In genomic region chr1:39331647-39332046, GRCh38 we compare ENCODE assay signal across 23 cellular contexts.
DNase-seq lines count a peak whose midpoint lies in the region; ATAC-seq lines count a peak whose summit lies in the region.
"Had no signal": no experiment of that assay in that cellular context is flagged by ENCODE, and none has a peak within 500 bp of the region (broad histone marks: within the 10 kb centered on the region; RNA-seq: fewer than 3 reads in every experiment).

No MANE protein-coding gene starts in this region.

- no peaks in the 10 kb centered on the region for H3K9me3 ChIP-seq in T-helper 17 cell (ENCODE audit: control insufficient read depth, low read length, poor library complexity, severe bottlenecking)
- H3K9me3 ChIP-seq: BLaER1, ovary, right atrium auricular region, SK-N-SH, thyroid gland had no signal

- H3K27ac Mint-ChIP-seq in activated T-cell treated with anti-CD3 and anti-CD28 coated beads, Interleukin-2, amount 50 U/mL, for 72 hours, result peak overlapping the region; percentile 97
- peak overlapping the region; percentile 43 for H3K27ac Mint-ChIP-seq in T-helper 17 cell
- H3K27ac Mint-ChIP-seq: stimulated activated naive B cell treated with anti-CD40 and anti-IgM and Interleukin-4, amounts not matched to agents 10 μg/mL and 1 μg/mL and 100 μg/mL, for 72 hours; WTC11 had no signal

- no peaks in the 10 kb centered on the region for H3K27me3 Mint-ChIP-seq in activated T-cell treated with anti-CD3 and anti-CD28 coated beads, Interleukin-2, amount 50 U/mL, for 72 hours (ENCODE audit: low read depth)
- no peaks in the 10 kb centered on the region for H3K27me3 Mint-ChIP-seq in T-helper 17 cell
- H3K27me3 Mint-ChIP-seq: activated naive CD8-positive, alpha-beta T cell treated with anti-CD3 and anti-CD28 coated beads for 36 hours; naive B cell; stimulated activated naive B cell treated with anti-CD40 and anti-IgM and Interleukin-4, amounts not matched to agents 10 μg/mL and 1 μg/mL and 100 μg/mL, for 72 hours had no signal

- no peaks in the 10 kb centered on the region for H3K9me3 Mint-ChIP-seq in activated T-cell treated with anti-CD3 and anti-CD28 coated beads, Interleukin-2, amount 50 U/mL, for 72 hours
- H3K9me3 Mint-ChIP-seq: activated naive CD8-positive, alpha-beta T cell treated with anti-CD3 and anti-CD28 coated beads for 36 hours; naive B cell; stimulated activated naive B cell treated with anti-CD40 and anti-IgM and Interleukin-4, amounts not matched to agents 10 μg/mL and 1 μg/mL and 100 μg/mL, for 72 hours; WTC11 had no signal

- H3K4me1 Mint-ChIP-seq in activated T-cell treated with anti-CD3 and anti-CD28 coated beads, Interleukin-2, amount 50 U/mL, for 72 hours (ENCODE audit: low read depth), result peaks cover 4% of the 10 kb centered on the region
- H3K4me1 Mint-ChIP-seq in T-helper 17 cell, result peaks cover 33% of the 10 kb centered on the region
- H3K4me1 Mint-ChIP-seq: naive B cell; stimulated activated naive B cell treated with anti-CD40 and anti-IgM and Interleukin-4, amounts not matched to agents 10 μg/mL and 1 μg/mL and 100 μg/mL, for 72 hours; WTC11 had no signal

- ATAC-seq in activated T-cell treated with anti-CD3 and anti-CD28 coated beads, Interleukin-2, amount 50 U/mL, for 72 hours (replicated peaks in 1 of 2), result no peak
- ATAC-seq in T-helper 17 cell, result no peak
- ATAC-seq: stimulated activated naive B cell treated with anti-CD40 and anti-IgM and Interleukin-4, amounts not matched to agents 10 μg/mL and 1 μg/mL and 100 μg/mL, for 72 hours; WTC11 had no signal

- DNase-seq in activated T-cell treated with anti-CD3 and anti-CD28 coated beads, Interleukin-2, amount 50 U/mL, for 72 hours, result no peak
- DNase-seq in activated T-cell treated with anti-CD3 and anti-CD28 coated beads, Interleukin-2, amount 50 U/mL, for 1 hour, result no peak
- DNase-seq in T-helper 17 cell (no peak), globus pallidus (ENCODE audit: low spot score) (peak; percentile 48), pons (ENCODE audit: low spot score) (peak; percentile 48), NCI-H1436 (lab: John Stamatoyannopoulos, UW) (no peak), MV-4-11 (lab: John Stamatoyannopoulos, UW) (no peak), mesenteric fat pad (ENCODE audit: low spot score) (no peak)
- DNase-seq: activated naive CD8-positive, alpha-beta T cell treated with anti-CD3 and anti-CD28 coated beads for 36 hours; effector CD4-positive, alpha-beta T cell; EL; HCEC 1CT; naive B cell; NCI-H82; ovary; SK-N-SH; stimulated activated CD4-positive, alpha-beta T cell treated with anti-CD3 and anti-CD28 coated beads, Interleukin-4, amount 100 ng/mL, for 1 hour; stimulated activated naive B cell treated with anti-CD40 and anti-IgM and Interleukin-4, amounts not matched to agents 10 μg/mL and 1 μg/mL and 100 μg/mL, for 72 hours; T1000; thyroid gland had no signal

- peak overlapping the region in 1 of 2 donors; percentile 61 for H3K4me3 Mint-ChIP-seq in activated T-cell treated with anti-CD3 and anti-CD28 coated beads, Interleukin-2, amount 50 U/mL, for 72 hours
- H3K4me3 Mint-ChIP-seq in T-helper 17 cell, result no peak overlapping the region
- H3K4me3 Mint-ChIP-seq: activated naive CD8-positive, alpha-beta T cell treated with anti-CD3 and anti-CD28 coated beads for 36 hours; naive B cell; stimulated activated naive B cell treated with anti-CD40 and anti-IgM and Interleukin-4, amounts not matched to agents 10 μg/mL and 1 μg/mL and 100 μg/mL, for 72 hours; WTC11 had no signal

- H3K36me3 Mint-ChIP-seq in activated T-cell treated with anti-CD3 and anti-CD28 coated beads, Interleukin-2, amount 50 U/mL, for 72 hours (ENCODE audit: insufficient read depth in 2 of 2), result peaks cover 6 to 18% of the 10 kb centered on the region in 2 donors
- peaks cover 15% of the 10 kb centered on the region for H3K36me3 Mint-ChIP-seq in T-helper 17 cell (ENCODE audit: low read depth)

Comparison
In these comparisons a context has a peak if more than half of its experiments do, and no peak if none do; other contexts are left out.
1. DNase-seq: peak in globus pallidus (single experiment) and pons (single experiment); none in activated T-cell treated with anti-CD3 and anti-CD28 coated beads, Interleukin-2, amount 50 U/mL, for 72 hours (0 of 2), activated T-cell treated with anti-CD3 and anti-CD28 coated beads, Interleukin-2, amount 50 U/mL, for 1 hour (single experiment), T-helper 17 cell (0 of 3), NCI-H1436 (single experiment), MV-4-11 (single experiment) and mesenteric fat pad (single experiment).